ENCODE assay signal across 8 cellular contexts in genomic region chr9:33297455-33297854, GRCh38. TPM values are rescaled to one million over a fixed set of nuclear protein-coding genes. Genes with fewer than 3 reads are reported as not detected.
DNase-seq lines count a peak whose midpoint lies in the region; ATAC-seq, FAIRE-seq and TF ChIP-seq lines count a peak whose summit lies in the region.

No MANE protein-coding gene starts in this region.

- peak; percentile 96 for ATAC-seq in HG03139 (IDR thresholded peaks at IDR 0.05; ENCODE audit: unreplicated experiment)
- no peak for ATAC-seq in PC-3

- peaks cover 0 to 2% (median 0%) of the 10 kb centered on the region in 8 donors for H3K9me3 Mint-ChIP-seq in CD4-positive, alpha-beta memory T cell

- H3K4me1 Mint-ChIP-seq in CD4-positive, alpha-beta memory T cell = peaks cover 53 to 84% (median 71%) of the 10 kb centered on the region in 4 donors

- no peaks in the 10 kb centered on the region for H3F3A ChIP-seq in PC-3 (ENCODE audit: low read length, unreplicated experiment)

- no peaks in the 10 kb centered on the region for H3K9me3 ChIP-seq in CD4-positive, alpha-beta memory T cell (ENCODE audit: control insufficient read depth in 1 of 2, low read length in 2 of 2)
- H3K9me3 ChIP-seq in PC-3 (ENCODE audit: low read length) (no peaks in the 10 kb centered on the region), cardiac muscle cell (ENCODE audit: low read depth) (no peaks in the 10 kb centered on the region), subcutaneous abdominal adipose tissue (ENCODE audit: control insufficient read depth in 5 of 5, low read length in 5 of 5) (no peaks in the 10 kb centered on the region)

- H3K9ac ChIP-seq in PC-3 (ENCODE audit: low read length) (no peak overlapping the region), subcutaneous abdominal adipose tissue (ENCODE audit: low read length in 5 of 5) (peak overlapping the region in 1 of 5 donors; percentile 38)

- peaks cover 42 to 82% of the 10 kb centered on the region in 2 donors for H3K36me3 Mint-ChIP-seq in CD4-positive, alpha-beta memory T cell

- H3K27ac Mint-ChIP-seq in CD4-positive, alpha-beta memory T cell = peak overlapping the region; percentile 4 to 74 (median 63)

- FAIRE-seq in GM19239 (lab: Jason Lieb, UNC) = peak; percentile 97

- peaks cover 83% of the 10 kb centered on the region for H3K79me2 ChIP-seq in PC-3 (ENCODE audit: low read length)

- H3K27ac ChIP-seq in CD4-positive, alpha-beta memory T cell (ENCODE audit: low read depth, low read length) = no peak overlapping the region
- H3K27ac ChIP-seq in PC-3 (ENCODE audit: low read length) = no peak overlapping the region
- H3K27ac ChIP-seq in cardiac muscle cell = peak overlapping the region; percentile 32
- H3K27ac ChIP-seq in subcutaneous abdominal adipose tissue (ENCODE audit: low read depth, low read length) = peak overlapping the region; percentile 13

- DNase-seq in CD4-positive, alpha-beta memory T cell = no peak
- DNase-seq in GM19239 (ENCODE audit: insufficient read length, low spot score) (peak; percentile 24), PC-3 (no peak), cardiac muscle cell (ENCODE audit: low read depth in 1 of 2, low spot score in 1 of 2) (no peak), iPS-NIHi7 (ENCODE audit: extremely low spot score) (no peak)
- no peak for DNase-seq in stimulated activated CD4-positive, alpha-beta T cell treated with anti-CD3 and anti-CD28 coated beads, Interleukin-15, amount 100 ng/mL, for 24 hours

- intact Hi-C loops in CD4-positive, alpha-beta memory T cell (cut with micrococcal nuclease) = no loop called here
- intact Hi-C loops in PC-3 (cut with micrococcal nuclease) = no loop called here

- peaks cover 78% of the 10 kb centered on the region for H3K4me1 ChIP-seq in CD4-positive, alpha-beta memory T cell (ENCODE audit: insufficient read depth, low read length)
- H3K4me1 ChIP-seq in PC-3 (ENCODE audit: insufficient read depth, low read length) (no peaks in the 10 kb centered on the region), cardiac muscle cell (ENCODE audit: low read depth) (no peaks in the 10 kb centered on the region), subcutaneous abdominal adipose tissue (ENCODE audit: control insufficient read depth in 5 of 5, insufficient read depth in 5 of 5, low read length in 5 of 5) (peaks cover 0 to 51% (median 50%) of the 10 kb centered on the region in 5 donors)

- BruUV-seq in PC-3 (replicated peaks; lab: Mats Ljungman, UMichigan) = no TSS peak

- no peaks in the 10 kb centered on the region for H4K20me1 ChIP-seq in PC-3 (ENCODE audit: low read length)

- no peak for TF ChIP-seq CTCF in PC-3 (conservative IDR thresholded peaks at IDR 0.05; ENCODE audit: low read depth, low read length)
- no peak for TF ChIP-seq CTCF in cardiac muscle cell (IDR thresholded peaks at IDR 0.05; ENCODE audit: low read depth, low read length)

- no peaks in the 10 kb centered on the region for H3K27me3 ChIP-seq in CD4-positive, alpha-beta memory T cell (ENCODE audit: insufficient read depth, low read length)
- H3K27me3 ChIP-seq in PC-3 (ENCODE audit: low read length) (no peaks in the 10 kb centered on the region), cardiac muscle cell (no peaks in the 10 kb centered on the region), subcutaneous abdominal adipose tissue (ENCODE audit: control insufficient read depth in 5 of 5, insufficient read depth in 4 of 5, low read length in 5 of 5) (no peaks in the 10 kb centered on the region)

- no peak overlapping the region for H2AFZ ChIP-seq in PC-3 (ENCODE audit: low read length)

- no peak overlapping the region for H3K4me3 ChIP-seq in CD4-positive, alpha-beta memory T cell (ENCODE audit: low read length in 2 of 2)
- H3K4me3 ChIP-seq in PC-3 (ENCODE audit: low read length) = no peak overlapping the region
- H3K4me3 ChIP-seq in cardiac muscle cell = no peak overlapping the region
- no peak overlapping the region for H3K4me3 ChIP-seq in subcutaneous abdominal adipose tissue (ENCODE audit: low read depth in 1 of 5, low read length in 5 of 5)

- H3K36me3 ChIP-seq in CD4-positive, alpha-beta memory T cell (ENCODE audit: insufficient read depth, low read length) = peaks cover 61% of the 10 kb centered on the region
- peaks cover 29% of the 10 kb centered on the region; the same call in 1 of the 2 replicates for H3K36me3 ChIP-seq in PC-3 (ENCODE audit: low read depth, low read length)
- peaks cover 43% of the 10 kb centered on the region for H3K36me3 ChIP-seq in cardiac muscle cell
- H3K36me3 ChIP-seq in subcutaneous abdominal adipose tissue (ENCODE audit: control insufficient read depth in 5 of 5, insufficient read depth in 5 of 5, low read length in 5 of 5) = peaks cover 22 to 77% (median 65%) of the 10 kb centered on the region in 5 donors

- H3K9me2 ChIP-seq in PC-3 (replicated peaks; ENCODE audit: low read length) = no peaks in the 10 kb centered on the region

- 0 out of 2 replicates have a peak overlapping the region, but pooled peaks have one; percentile 9 for H3K4me2 ChIP-seq in PC-3 (ENCODE audit: low read length)

- H3K4me3 Mint-ChIP-seq in CD4-positive, alpha-beta memory T cell = peak overlapping the region in 7 of 8 donors; percentile 2 to 74 (median 28)

- POLR2A ChIA-PET in CD4-positive, alpha-beta memory T cell (lab: Charles Lee; ENCODE audit: partially characterized antibody) = interaction anchor here (1.5 kb wide), 1 partner anchor 7 kb away, joined by 4 read pairs; the partner anchor contains the start of gene NFX1
- POLR2A ChIA-PET in PC-3 (lab: Charles Lee; ENCODE audit: unreplicated experiment) = no interaction called here

- CTCF ChIA-PET in CD4-positive, alpha-beta memory T cell (lab: Charles Lee; ENCODE audit: partially characterized antibody) = interaction anchor here (1.1 to 1.2 kb wide), 2 partner anchors 10 to 76 kb away, joined by 3 to 9 read pairs; no protein-coding TSS in a partner anchor
- CTCF ChIA-PET in PC-3 (lab: Charles Lee) = no interaction called here

- no peaks in the 10 kb centered on the region for H3K27me3 Mint-ChIP-seq in CD4-positive, alpha-beta memory T cell

RNA-seq across cellular contexts. Expression of gene NFX1, which starts 7.1 kb away (rescaled TPM):
- total RNA-seq in CD4-positive, alpha-beta memory T cell = 10 to 100 TPM; 63.7 to 64.7 TPM
- 10 to 100 TPM; 21.2 to 45.0 TPM for polyA plus RNA-seq in CD4-positive, alpha-beta memory T cell
- total RNA-seq in PC-3 (2014; rRNA removed) (12.5 and 15.4 TPM in 2 replicates), cardiac muscle cell (15.7 and 19.3 TPM in 2 replicates)
- 29.4 and 29.9 TPM in 2 replicates for polyA plus RNA-seq in cardiac muscle cell

RNA-seq across cellular contexts. Expression of gene CHMP5, which starts 32.6 kb away (rescaled TPM):
- total RNA-seq in CD4-positive, alpha-beta memory T cell = 10 to 100 TPM; 32.3 to 35.0 TPM
- 10 to 100 TPM; 44.3 to 59.9 TPM for polyA plus RNA-seq in CD4-positive, alpha-beta memory T cell
- total RNA-seq in PC-3 (2014; rRNA removed) (64.2 and 65.0 TPM in 2 replicates), cardiac muscle cell (75.2 and 75.5 TPM in 2 replicates)
- polyA plus RNA-seq in cardiac muscle cell = 99.5 and 122 TPM in 2 replicates

RNA-seq across cellular contexts. Expression of gene BAG1, which starts 32.9 kb away (rescaled TPM):
- 10 to 100 TPM; 53.5 to 56.3 TPM for total RNA-seq in CD4-positive, alpha-beta memory T cell
- 10 to 100 TPM; 70.9 to 84.9 TPM for polyA plus RNA-seq in CD4-positive, alpha-beta memory T cell
- total RNA-seq in PC-3 (2014; rRNA removed) (103 and 132 TPM in 2 replicates), cardiac muscle cell (248 and 301 TPM in 2 replicates)
- 166 and 270 TPM in 2 replicates for polyA plus RNA-seq in cardiac muscle cell

RNA-seq across cellular contexts. Expression of gene SPINK4, which starts 57.5 kb away (rescaled TPM):
- not detected for total RNA-seq in CD4-positive, alpha-beta memory T cell
- polyA plus RNA-seq in CD4-positive, alpha-beta memory T cell = not detected
- total RNA-seq in PC-3 (2014; rRNA removed) (not detected in 2 replicates), cardiac muscle cell (7.8 TPM in 1 of 2 replicates, not detected in the other)
- 5.7 and 6.9 TPM in 2 replicates for polyA plus RNA-seq in cardiac muscle cell

Comparison
In these comparisons a context has a peak if more than half of its experiments do, and no peak if none do; other contexts are left out.
1. H3K27ac ChIP-seq: peak in cardiac muscle cell (single experiment) and subcutaneous abdominal adipose tissue (single experiment); none in CD4-positive, alpha-beta memory T cell (single experiment) and PC-3 (single experiment).